In genomic region chr1:93414749-93415148, GRCh38 we compare ENCODE assay signal across 1 cellular context.
TF ChIP-seq lines count a peak whose summit lies in the region.

No MANE protein-coding gene starts in this region.

TF ChIP-seq in WTC11, 78 proteins besides CTCF, POLR2A, EP300 and RAD21 (continued from another document):
- TF ChIP-seq CDX4 (CRISPR knock-in tag; IDR thresholded peaks at IDR 0.05; ENCODE audit: borderline replicate concordance) (no peak), ZMAT4 (CRISPR knock-in tag; IDR thresholded peaks at IDR 0.05) (no peak), KAT7 (CRISPR knock-in tag; IDR thresholded peaks at IDR 0.05; ENCODE audit: borderline replicate concordance) (no peak), ZBTB43 (CRISPR knock-in tag; IDR thresholded peaks at IDR 0.05) (no peak), SP1 (CRISPR knock-in tag; conservative IDR thresholded peaks at IDR 0.05) (no peak), ATF1 (CRISPR knock-in tag; IDR thresholded peaks at IDR 0.05) (no peak), ZNF317 (CRISPR knock-in tag; IDR thresholded peaks at IDR 0.05; ENCODE audit: borderline replicate concordance, low read depth) (no peak), E2F1 (CRISPR knock-in tag; IDR thresholded peaks at IDR 0.05) (no peak), SOX15 (CRISPR knock-in tag; IDR thresholded peaks at IDR 0.05) (no peak), AR (CRISPR knock-in tag; IDR thresholded peaks at IDR 0.05) (no peak), USF1 (CRISPR knock-in tag; IDR thresholded peaks at IDR 0.05) (no peak), ZNF532 (CRISPR knock-in tag; IDR thresholded peaks at IDR 0.05; ENCODE audit: borderline replicate concordance) (no peak), IRF1 (CRISPR knock-in tag; IDR thresholded peaks at IDR 0.05) (no peak), NFE2L1 (CRISPR knock-in tag; IDR thresholded peaks at IDR 0.05) (no peak), ZNF423 (CRISPR knock-in tag; IDR thresholded peaks at IDR 0.05) (no peak)
